21 cellular contexts compared by ENCODE assay signal in genomic region chr3:46585799-46586693, GRCh38. TPM values are rescaled to one million over a fixed set of nuclear protein-coding genes. Genes with fewer than 3 reads are reported as not detected.
DNase-seq lines count a peak whose midpoint lies in the region; ATAC-seq, FAIRE-seq and TF ChIP-seq lines count a peak whose summit lies in the region.
"Had no signal": no experiment of that assay in that cellular context is flagged by ENCODE, and none has a peak within 500 bp of the region (broad histone marks: within the 10 kb centered on the region; RNA-seq: fewer than 3 reads in every experiment).

No MANE protein-coding gene starts in this region.

- 36 to 38% methylated on average over 5 of the region's 5 CpGs for WGBS in pancreas, 2 donors

- H3K36me3 Mint-ChIP-seq in CD14-positive monocyte (no peaks in the 10 kb centered on the region), MCF 10A (ENCODE audit: insufficient read depth, unreplicated experiment) (no peaks in the 10 kb centered on the region)
- H3K36me3 Mint-ChIP-seq: activated naive CD8-positive, alpha-beta T cell treated with anti-CD3 and anti-CD28 coated beads for 36 hours; CD4-positive, alpha-beta memory T cell had no signal

- no peak overlapping the region for H3K27ac Mint-ChIP-seq in CD14-positive monocyte
- H3K27ac Mint-ChIP-seq in MCF 10A (ENCODE audit: low read depth, unreplicated experiment) = no peak overlapping the region
- H3K27ac Mint-ChIP-seq: activated naive CD8-positive, alpha-beta T cell treated with anti-CD3 and anti-CD28 coated beads for 36 hours; CD4-positive, alpha-beta memory T cell had no signal

- no peaks in the 10 kb centered on the region for H3K27me3 ChIP-seq in kidney epithelial cell (ENCODE audit: control insufficient read depth, insufficient read depth, low read length)
- no peaks in the 10 kb centered on the region for H3K27me3 ChIP-seq in pancreas
- H3K27me3 ChIP-seq: tibial nerve had no signal

- CTCF ChIA-PET in MCF 10A (lab: Yijun Ruan, JAX) = interaction anchor here (0.6 to 0.7 kb wide), 2 partner anchors 97 to 546 kb away, joined by 3 to 4 read pairs; no protein-coding TSS in a partner anchor

- peaks cover 0 to 2% (median 0%) of the 10 kb centered on the region in 7 donors for H3K9me3 Mint-ChIP-seq in CD14-positive monocyte
- H3K9me3 Mint-ChIP-seq in MCF 10A (ENCODE audit: unreplicated experiment) = no peaks in the 10 kb centered on the region
- H3K9me3 Mint-ChIP-seq: activated naive CD8-positive, alpha-beta T cell treated with anti-CD3 and anti-CD28 coated beads for 36 hours; CD4-positive, alpha-beta memory T cell had no signal

- BruUV-seq in MCF 10A (replicated peaks; lab: Mats Ljungman, UMichigan) = no TSS peak

- ATAC-seq in pancreas = peak; percentile 95 to 99 (median 98)
- ATAC-seq in sciatic nerve = no peak
- ATAC-seq: HCT116, left ventricle myocardium superior had no signal

- no peak for FAIRE-seq in pancreas (lab: Jason Lieb, UNC)
- FAIRE-seq: endometrium had no signal

- H3K36me3 ChIP-seq in kidney epithelial cell (ENCODE audit: control insufficient read depth, insufficient read depth, low read length) (no peaks in the 10 kb centered on the region), pancreas (no peaks in the 10 kb centered on the region)
- H3K36me3 ChIP-seq: tibial nerve had no signal

- peaks cover 1 to 7% (median 3%) of the 10 kb centered on the region in 3 donors for H3K27me3 Mint-ChIP-seq in CD14-positive monocyte (ENCODE audit: low read depth in 3 of 3)
- peaks cover 12% of the 10 kb centered on the region for H3K27me3 Mint-ChIP-seq in MCF 10A (ENCODE audit: insufficient read depth, unreplicated experiment)
- H3K27me3 Mint-ChIP-seq: activated naive CD8-positive, alpha-beta T cell treated with anti-CD3 and anti-CD28 coated beads for 36 hours had no signal

- H3K27ac ChIP-seq in pancreas = peak overlapping the region; percentile 22 to 68 (median 33)
- H3K27ac ChIP-seq: tibial nerve had no signal

- H3K4me3 Mint-ChIP-seq in CD14-positive monocyte = no peak overlapping the region
- H3K4me3 Mint-ChIP-seq in MCF 10A (ENCODE audit: unreplicated experiment) = no peak overlapping the region
- H3K4me3 Mint-ChIP-seq: activated naive CD8-positive, alpha-beta T cell treated with anti-CD3 and anti-CD28 coated beads for 36 hours; CD4-positive, alpha-beta memory T cell had no signal

- no peaks in the 10 kb centered on the region for H3K4me1 Mint-ChIP-seq in CD14-positive monocyte
- H3K4me1 Mint-ChIP-seq in MCF 10A (ENCODE audit: insufficient read depth, unreplicated experiment) = no peaks in the 10 kb centered on the region

- POLR2A ChIA-PET in MCF 10A (lab: Yijun Ruan, JAX) = interaction anchor here (1.4 kb wide), 1 partner anchor 107 kb away, joined by 5 read pairs; the partner anchor contains the start of gene ALS2CL

- no peak overlapping the region for H3K4me3 ChIP-seq in kidney epithelial cell (ENCODE audit: low read depth, low read length)
- no peak overlapping the region for H3K4me3 ChIP-seq in pancreas
- H3K4me3 ChIP-seq: tibial nerve had no signal

- H3K9me3 ChIP-seq in pancreas = no peaks in the 10 kb centered on the region
- H3K9me3 ChIP-seq: tibial nerve had no signal

- intact Hi-C loops in pancreas (cut with DNase I) = no loop called here
- intact Hi-C loops in CD14-positive monocyte (cut with micrococcal nuclease) = no loop called here
- intact Hi-C loops in MCF 10A (cut with micrococcal nuclease) = no loop called here
- intact Hi-C loops in sciatic nerve (cut with DNase I) = no loop called here

- no peak for TF ChIP-seq CTCF in kidney epithelial cell (IDR thresholded peaks at IDR 0.05; ENCODE audit: insufficient read depth, low read length, poor library complexity, severe bottlenecking)
- TF ChIP-seq CTCF in pancreas (IDR thresholded peaks at IDR 0.05) = no peak
- no peak for TF ChIP-seq CTCF in CD14-positive monocyte (IDR thresholded peaks at IDR 0.05)
- TF ChIP-seq CTCF in MCF 10A (IDR thresholded peaks at IDR 0.05; ENCODE audit: unreplicated experiment) = no peak

- peak; percentile 59 for DNase-seq in DMS53 (lab: John Stamatoyannopoulos, UW)
- DNase-seq in SW480 (ENCODE audit: low spot score) = peak; percentile 74
- peak; percentile 38 for DNase-seq in kidney epithelial cell (ENCODE audit: low read depth)
- peak in 1 of 6 donors; percentile 37 for DNase-seq in pancreas
- DNase-seq in CD14-positive monocyte (ENCODE audit: low spot score) = no peak
- DNase-seq in MCF 10A (ENCODE audit: unreplicated experiment) = no peak
- DNase-seq in sciatic nerve (ENCODE audit: low spot score) = no peak
- no peak for DNase-seq in DMS 273 treated with DMSO at 0.1 percent for 48 hours (lab: John Stamatoyannopoulos, UW)
- DNase-seq: activated CD4-positive, alpha-beta T cell treated with anti-CD3 and anti-CD28 coated beads for 48 hours; activated naive CD8-positive, alpha-beta T cell treated with anti-CD3 and anti-CD28 coated beads for 36 hours; CD4-positive, alpha-beta memory T cell; left ventricle myocardium superior; NCI-H1105 treated with DMSO at 0.1 percent for 48 hours; NCI-H526; SIG-M5; stimulated activated naive CD4-positive, alpha-beta T cell; T-helper 1 cell had no signal

- H3K4me1 ChIP-seq in pancreas = peaks cover 12 to 19% (median 15%) of the 10 kb centered on the region in 3 donors
- H3K4me1 ChIP-seq: tibial nerve had no signal

RNA-seq across cellular contexts. Expression of gene LRRC2, which starts 19.9 kb away (rescaled TPM):
- total RNA-seq in kidney epithelial cell (0.29 TPM in 1 of 2 replicates, not detected in the other), pancreas (1 to 10 TPM in 4 of 6 donors, under 1 TPM in 2; 0.61 to 2.2 (median 1.3) TPM), MCF 10A (2022) (not detected in 2 replicates), sciatic nerve (2.2 TPM)
- polyA plus RNA-seq in pancreas (under 1 TPM; 0.46 to 0.85 TPM), CD14-positive monocyte (not detected)
- total RNA-seq: activated naive CD8-positive, alpha-beta T cell treated with anti-CD3 and anti-CD28 coated beads for 36 hours had no signal

RNA-seq across cellular contexts. Expression of gene FAM240A, which starts 26.3 kb away (rescaled TPM):
- not detected in 2 replicates for total RNA-seq in kidney epithelial cell
- not detected for total RNA-seq in pancreas
- polyA plus RNA-seq in pancreas = not detected
- not detected for polyA plus RNA-seq in CD14-positive monocyte
- not detected in 2 replicates for total RNA-seq in MCF 10A (2022)
- total RNA-seq in sciatic nerve = not detected
- total RNA-seq: activated naive CD8-positive, alpha-beta T cell treated with anti-CD3 and anti-CD28 coated beads for 36 hours; CD4-positive, alpha-beta memory T cell; HT1080; left ventricle myocardium superior had no signal
- polyA plus RNA-seq: CD4-positive, alpha-beta memory T cell had no signal

Comparison
In these comparisons a context has a peak if more than half of its experiments do, and no peak if none do; other contexts are left out.
1. DNase-seq: peak in DMS53 (single experiment), SW480 (single experiment) and kidney epithelial cell (single experiment); none in CD14-positive monocyte (single experiment), MCF 10A (single experiment), sciatic nerve (single experiment) and DMS 273 treated with DMSO at 0.1 percent for 48 hours (single experiment).